Comparison of ENCODE assay signal across 23 cellular contexts in the genomic region with DNA sequence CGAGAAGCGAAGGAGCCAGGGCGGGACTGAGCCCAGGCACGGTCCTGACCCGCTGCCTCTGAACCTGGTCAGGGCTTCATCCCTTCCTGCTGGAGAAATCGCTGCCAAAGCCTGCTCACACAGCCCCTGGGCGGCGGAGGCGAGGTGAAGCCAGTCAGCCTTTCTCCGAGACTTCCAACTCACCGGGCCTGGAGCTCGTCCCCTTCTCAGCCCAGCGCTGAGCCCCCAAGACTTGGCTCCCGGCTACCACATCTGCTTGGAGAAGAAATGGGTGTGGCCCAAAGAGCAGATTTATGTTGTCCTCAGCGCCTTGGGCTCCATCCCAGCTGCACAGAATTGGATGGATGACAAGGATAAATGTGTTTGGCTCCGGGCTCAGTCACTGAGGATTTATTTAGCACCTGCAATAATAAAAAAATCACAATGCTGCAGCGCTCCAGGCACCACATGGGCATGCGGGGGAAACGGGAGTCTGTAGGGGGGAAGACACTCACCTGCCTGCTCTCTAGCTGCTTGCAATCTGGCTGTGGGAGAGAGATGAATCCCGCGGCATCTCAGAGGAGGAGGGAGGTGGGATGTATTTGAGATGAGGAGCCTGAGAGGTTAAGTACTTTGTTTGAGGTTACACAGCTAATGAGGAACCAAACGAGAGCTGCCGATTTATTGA.
DNase-seq lines count a peak whose midpoint lies in the region; TF ChIP-seq lines count a peak whose summit lies in the region.
"Had no signal": no experiment of that assay in that cellular context is flagged by ENCODE, and none has a peak within 500 bp of the region (broad histone marks: within the 10 kb centered on the region; RNA-seq: fewer than 3 reads in every experiment).

No MANE protein-coding gene starts in this region.

- no peaks in the 10 kb centered on the region for H3K9me3 Mint-ChIP-seq in nephron progenitor cell
- H3K9me3 Mint-ChIP-seq: activated B cell treated with CpG ODN at 0.5 μM for 24 hours; CD8-positive, alpha-beta T cell; naive thymus-derived CD8-positive, alpha-beta T cell; stimulated activated memory B cell treated with anti-CD40 and anti-IgM and Interleukin-4, amounts not matched to agents 10 μg/mL and 1 μg/mL and 100 μg/mL, for 72 hours; T-helper 2 cell treated with Interferon-gamma antibody and Interleukin-4, amounts not matched to agents 5 μg/mL and 100 μg/mL, for 36 hours had no signal

- peaks cover 6% of the 10 kb centered on the region for H3K27me3 Mint-ChIP-seq in nephron progenitor cell (ENCODE audit: low read depth, poor library complexity)

- H3K4me1 Mint-ChIP-seq in nephron progenitor cell, result peaks cover 44% of the 10 kb centered on the region
- H3K4me1 Mint-ChIP-seq: activated B cell treated with CpG ODN at 0.5 μM for 24 hours; naive thymus-derived CD8-positive, alpha-beta T cell had no signal

- H3K36me3 Mint-ChIP-seq in nephron progenitor cell (ENCODE audit: low read depth), result no peaks in the 10 kb centered on the region
- H3K36me3 Mint-ChIP-seq: CD8-positive, alpha-beta T cell; stimulated activated memory B cell treated with anti-CD40 and anti-IgM and Interleukin-4, amounts not matched to agents 10 μg/mL and 1 μg/mL and 100 μg/mL, for 72 hours had no signal

- H3K4me3 Mint-ChIP-seq in nephron progenitor cell, result no peak overlapping the region
- H3K4me3 Mint-ChIP-seq: activated B cell treated with CpG ODN at 0.5 μM for 24 hours; CD8-positive, alpha-beta T cell; naive thymus-derived CD8-positive, alpha-beta T cell; stimulated activated memory B cell treated with anti-CD40 and anti-IgM and Interleukin-4, amounts not matched to agents 10 μg/mL and 1 μg/mL and 100 μg/mL, for 72 hours; T-helper 2 cell treated with Interferon-gamma antibody and Interleukin-4, amounts not matched to agents 5 μg/mL and 100 μg/mL, for 36 hours had no signal

- TF ChIP-seq CTCF in HFF-Myc (IDR thresholded peaks at IDR 0.05; ENCODE audit: low read depth, low read length, missing control alignments) (no peak), fibroblast of mammary gland (conservative IDR thresholded peaks at IDR 0.05; ENCODE audit: control insufficient read depth, insufficient read depth, low read depth, low read length) (no peak), nephron progenitor cell (IDR thresholded peaks at IDR 0.05) (no peak)

- DNase-seq in COR-L47 (lab: John Stamatoyannopoulos, UW) (peak; percentile 8), HFF-Myc (ENCODE audit: extremely low read depth, low read depth) (peak; percentile 66), fibroblast of mammary gland (ENCODE audit: low read depth) (peak; percentile 36), nephron progenitor cell (no peak), NCI-H345 treated with DMSO at 0.1 percent for 48 hours (lab: John Stamatoyannopoulos, UW; ENCODE audit: unreplicated experiment) (no peak), NCI-H2196 treated with DMSO at 0.1 percent for 48 hours (lab: John Stamatoyannopoulos, UW; ENCODE audit: unreplicated experiment) (no peak)
- DNase-seq in stimulated activated CD4-positive, alpha-beta T cell treated with anti-CD3 and anti-CD28 coated beads, Interleukin-4, amount 100 ng/mL, for 4 hours, result no peak
- DNase-seq: activated B cell treated with CpG ODN at 0.5 μM for 24 hours; activated CD4-positive, alpha-beta T cell treated with anti-CD3 and anti-CD28 coated beads, Interleukin-2, amount 50 U/mL, for 48 hours; activated gamma-delta T cell; brain microvascular endothelial cell; CD8-positive, alpha-beta T cell; DMS79 treated with DMSO at 0.1 percent for 48 hours; Kasumi-1; mammary epithelial cell; naive thymus-derived CD8-positive, alpha-beta T cell; NCI-H1048; NCI-H2081; NCI-H524 treated with DMSO at 0.1 percent for 48 hours had no signal

- H3K4me3 ChIP-seq in HFF-Myc (replicated peaks; ENCODE audit: low read depth, low read length), result no peak overlapping the region
- no peak overlapping the region for H3K4me3 ChIP-seq in fibroblast of mammary gland (ENCODE audit: control insufficient read depth, low read depth, low read length)
- H3K4me3 ChIP-seq: colonic mucosa, thoracic aorta had no signal

- H3K27ac Mint-ChIP-seq in nephron progenitor cell, result peak overlapping the region; percentile 96
- H3K27ac Mint-ChIP-seq: activated B cell treated with CpG ODN at 0.5 μM for 24 hours; CD8-positive, alpha-beta T cell; naive thymus-derived CD8-positive, alpha-beta T cell; stimulated activated memory B cell treated with anti-CD40 and anti-IgM and Interleukin-4, amounts not matched to agents 10 μg/mL and 1 μg/mL and 100 μg/mL, for 72 hours; T-helper 2 cell treated with Interferon-gamma antibody and Interleukin-4, amounts not matched to agents 5 μg/mL and 100 μg/mL, for 36 hours had no signal

Comparison
In these comparisons a context has a peak if more than half of its experiments do, and no peak if none do; other contexts are left out.
1. DNase-seq: peak in COR-L47 (single experiment), HFF-Myc (single experiment) and fibroblast of mammary gland (single experiment); none in nephron progenitor cell (single experiment), NCI-H345 treated with DMSO at 0.1 percent for 48 hours (single experiment), NCI-H2196 treated with DMSO at 0.1 percent for 48 hours (single experiment) and stimulated activated CD4-positive, alpha-beta T cell treated with anti-CD3 and anti-CD28 coated beads, Interleukin-4, amount 100 ng/mL, for 4 hours (0 of 2).